ENCODE assay signal across 29 cellular contexts in the genomic region with DNA sequence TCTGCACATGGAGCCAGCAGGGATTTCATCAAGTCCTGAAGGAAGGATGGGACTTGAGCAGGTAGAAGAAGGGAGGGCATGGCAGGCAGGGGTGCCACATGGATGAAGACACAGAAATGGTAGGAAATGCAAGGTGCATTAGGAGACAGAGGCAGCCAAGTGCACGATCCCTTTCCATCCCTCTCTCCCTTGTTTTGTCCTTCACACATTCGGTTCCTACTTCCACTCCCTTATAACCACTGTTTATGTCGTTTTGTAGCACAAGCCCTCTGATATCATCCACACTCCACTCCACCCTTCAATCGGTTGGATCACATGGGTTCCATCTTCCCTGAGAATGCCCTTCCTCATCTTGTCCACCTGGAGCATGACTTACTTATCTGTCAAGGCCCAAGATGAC. TPM values are rescaled to one million over a fixed set of nuclear protein-coding genes. Genes with fewer than 3 reads are reported as not detected.
"Had no signal": no experiment of that assay in that cellular context is flagged by ENCODE, and none has a peak within 500 bp of the region (broad histone marks: within the 10 kb centered on the region; RNA-seq: fewer than 3 reads in every experiment).

No MANE protein-coding gene starts in this region.

- H3K4me3 ChIP-seq: left lung, lower lobe of right lung, right lobe of liver, skin epidermis, tibial artery had no signal

- ATAC-seq: activated CD4-positive, CD25-positive, alpha-beta regulatory T cell treated with anti-CD3 and anti-CD28 coated beads, Interleukin-2, amount 50 U/mL, for 24 hours; esophagus mucosa; left lung; lower lobe of right lung; right lobe of liver; stimulated activated naive CD8-positive, alpha-beta T cell treated with anti-CD3 and anti-CD28 coated beads, Interleukin-15, amount 100 ng/mL, for 72 hours had no signal

- H3K27me3 ChIP-seq: right lobe of liver had no signal

- DNase-seq: activated CD4-positive, alpha-beta T cell treated with anti-CD3 and anti-CD28 coated beads for 48 hours; activated CD4-positive, alpha-beta T cell treated with anti-CD3 and anti-CD28 coated beads, Interleukin-2, amount 50 U/mL, for 48 hours; activated CD8-positive, alpha-beta memory T cell treated with anti-CD3 and anti-CD28 coated beads for 24 hours; activated effector memory CD4-positive, alpha-beta T cell treated with Interleukin-2 at 50 U/mL for 16 hours; activated naive CD4-positive, alpha-beta T cell treated with Interleukin-2 at 50 U/mL for 16 hours; anterior cingulate cortex; cerebellar nuclear complex; cortex of kidney; foreskin fibroblast; hypothalamus; immature natural killer cell; lower lobe of right lung; natural killer cell; stimulated activated CD4-positive, alpha-beta T cell treated with anti-CD3 and anti-CD28 coated beads, Interleukin-12 subunit alpha, Interleukin-12 subunit beta, amount 100 ng/mL, for 4 hours; stimulated activated CD4-positive, alpha-beta T cell treated with anti-CD3 and anti-CD28 coated beads, Interleukin-4, amount 100 ng/mL, for 1 hour; stimulated activated naive CD8-positive, alpha-beta T cell treated with anti-CD3 and anti-CD28 coated beads, Interleukin-15, amount 100 ng/mL, for 72 hours; T-helper 9 cell had no signal

- H3K36me3 ChIP-seq: left lung, lower lobe of right lung, right lobe of liver, tibial artery had no signal

- H3K9me3 ChIP-seq: lower lobe of right lung, right lobe of liver had no signal

- H3K4me1 ChIP-seq: left lung, lower lobe of right lung, right lobe of liver, tibial artery had no signal

- H3K27ac ChIP-seq: left lung, lower lobe of right lung, right lobe of liver, skin epidermis, tibial artery, VCaP had no signal

RNA-seq across cellular contexts. Expression of a gene that starts 37.2 kb away (rescaled TPM):
- total RNA-seq: esophagus mucosa, kidney epithelial cell, left lung, lower lobe of right lung, mononuclear cell, natural killer cell, osteoblast, progenitor cell of endocrine pancreas, renal cortical epithelial cell, right lobe of liver had no signal
